Comparison of ENCODE assay signal across 16 cellular contexts in genomic region chr5:43315697-43316096, GRCh38. TPM values are rescaled to one million over a fixed set of nuclear protein-coding genes. Genes with fewer than 3 reads are reported as not detected.
DNase-seq lines count a peak whose midpoint lies in the region; ATAC-seq and TF ChIP-seq lines count a peak whose summit lies in the region.
"Had no signal": no experiment of that assay in that cellular context is flagged by ENCODE, and none has a peak within 500 bp of the region (broad histone marks: within the 10 kb centered on the region; RNA-seq: fewer than 3 reads in every experiment).

No MANE protein-coding gene starts in this region.

- H3K27ac ChIP-seq in OCI-LY7 (ENCODE audit: low read depth, low read length, poor library complexity, severe bottlenecking), result no peak overlapping the region
- H3K27ac ChIP-seq: ascending aorta, heart left ventricle had no signal

- H3K27ac Mint-ChIP-seq in activated CD8-positive, alpha-beta T cell treated with anti-CD3 and anti-CD28 coated beads for 36 hours, result peak overlapping the region; percentile 98
- no peak overlapping the region for H3K27ac Mint-ChIP-seq in activated CD8-positive, alpha-beta T cell treated with anti-CD3 and anti-CD28 coated beads, Interleukin-2, amount 10 ng/mL, durations not matched to agents 7 days and 5 days
- peak overlapping the region; percentile 97 for H3K27ac Mint-ChIP-seq in activated naive CD8-positive, alpha-beta T cell treated with anti-CD3 and anti-CD28 coated beads, Interleukin-2, amount 50 U/mL, for 24 hours

- intact Hi-C loops in activated CD8-positive, alpha-beta T cell treated with anti-CD3 and anti-CD28 coated beads for 36 hours (cut with micrococcal nuclease), result loop anchor here (10.0 kb wide), 2 partner anchors 169 to 191 kb away; partner anchors contain the start of genes TMEM267 and ZNF131
- intact Hi-C loops in OCI-LY7 (cut with micrococcal nuclease; ENCODE audit: unreplicated experiment), result no loop called here

- H3K9me3 Mint-ChIP-seq in activated CD8-positive, alpha-beta T cell treated with anti-CD3 and anti-CD28 coated beads for 36 hours, result peaks cover 6% of the 10 kb centered on the region
- no peaks in the 10 kb centered on the region for H3K9me3 Mint-ChIP-seq in activated CD8-positive, alpha-beta T cell treated with anti-CD3 and anti-CD28 coated beads, Interleukin-2, amount 10 ng/mL, durations not matched to agents 7 days and 5 days (ENCODE audit: insufficient read depth)
- peaks cover 10% of the 10 kb centered on the region for H3K9me3 Mint-ChIP-seq in activated naive CD8-positive, alpha-beta T cell treated with anti-CD3 and anti-CD28 coated beads, Interleukin-2, amount 50 U/mL, for 24 hours

- no peak overlapping the region for H3K4me3 ChIP-seq in OCI-LY7 (ENCODE audit: low read depth, low read length, poor library complexity, severe bottlenecking)
- H3K4me3 ChIP-seq: ascending aorta, heart left ventricle had no signal

- no peaks in the 10 kb centered on the region for H3K9me3 ChIP-seq in OCI-LY7 (ENCODE audit: low read length)
- H3K9me3 ChIP-seq: ascending aorta, heart left ventricle had no signal

- DNase-seq in activated CD8-positive, alpha-beta T cell treated with anti-CD3 and anti-CD28 coated beads for 36 hours, result peak; percentile 70
- DNase-seq in activated CD8-positive, alpha-beta T cell treated with anti-CD3 and anti-CD28 coated beads, Interleukin-2, amount 10 ng/mL, durations not matched to agents 7 days and 5 days, result no peak
- DNase-seq in OCI-LY7 (ENCODE audit: low spot score) (no peak), DMS153 treated with DMSO at 0.1 percent for 48 hours (lab: John Stamatoyannopoulos, UW; ENCODE audit: unreplicated experiment) (no peak), NCI-H1048 (lab: John Stamatoyannopoulos, UW) (no peak)
- no peak for DNase-seq in activated naive CD8-positive, alpha-beta T cell treated with anti-CD3 and anti-CD28 coated beads, Interleukin-2, amount 50 U/mL, for 24 hours
- DNase-seq in stimulated activated CD4-positive, alpha-beta T cell treated with anti-CD3 and anti-CD28 coated beads, Interleukin-4, amount 100 ng/mL, for 1 hour, result peak; percentile 20
- DNase-seq: heart left ventricle, Kasumi-1, kidney, NCI-H1417 treated with DMSO at 0.1 percent for 48 hours, NCI-H510A, right cardiac atrium had no signal

- peaks cover 14% of the 10 kb centered on the region for H3K36me3 ChIP-seq in OCI-LY7 (ENCODE audit: insufficient read depth, low read length)
- H3K36me3 ChIP-seq: ascending aorta, heart left ventricle had no signal

- peaks cover 17% of the 10 kb centered on the region; the same call in 1 of the 2 replicates for H4K20me1 ChIP-seq in OCI-LY7 (ENCODE audit: insufficient read depth, low read length)

- no peak overlapping the region for H3K4me2 ChIP-seq in OCI-LY7 (ENCODE audit: low read length)

- no peak for TF ChIP-seq CTCF in activated CD8-positive, alpha-beta T cell treated with anti-CD3 and anti-CD28 coated beads for 36 hours (IDR thresholded peaks at IDR 0.05)
- no peak for TF ChIP-seq CTCF in OCI-LY7 (conservative IDR thresholded peaks at IDR 0.05; ENCODE audit: low read length)

- no peaks in the 10 kb centered on the region for H3K27me3 Mint-ChIP-seq in activated CD8-positive, alpha-beta T cell treated with anti-CD3 and anti-CD28 coated beads for 36 hours
- no peaks in the 10 kb centered on the region for H3K27me3 Mint-ChIP-seq in activated CD8-positive, alpha-beta T cell treated with anti-CD3 and anti-CD28 coated beads, Interleukin-2, amount 10 ng/mL, durations not matched to agents 7 days and 5 days (ENCODE audit: low read depth)
- peaks cover 3% of the 10 kb centered on the region for H3K27me3 Mint-ChIP-seq in activated naive CD8-positive, alpha-beta T cell treated with anti-CD3 and anti-CD28 coated beads, Interleukin-2, amount 50 U/mL, for 24 hours

- peaks cover 42% of the 10 kb centered on the region for H3K4me1 Mint-ChIP-seq in activated CD8-positive, alpha-beta T cell treated with anti-CD3 and anti-CD28 coated beads for 36 hours (ENCODE audit: low read depth)
- H3K4me1 Mint-ChIP-seq in activated CD8-positive, alpha-beta T cell treated with anti-CD3 and anti-CD28 coated beads, Interleukin-2, amount 10 ng/mL, durations not matched to agents 7 days and 5 days (ENCODE audit: low read depth), result peaks cover 39% of the 10 kb centered on the region
- peaks cover 54% of the 10 kb centered on the region for H3K4me1 Mint-ChIP-seq in activated naive CD8-positive, alpha-beta T cell treated with anti-CD3 and anti-CD28 coated beads, Interleukin-2, amount 50 U/mL, for 24 hours

- H3K79me2 ChIP-seq in OCI-LY7 (ENCODE audit: insufficient read depth, low read depth, low read length), result peaks cover 25% of the 10 kb centered on the region

- no peaks in the 10 kb centered on the region for H3K9me2 ChIP-seq in OCI-LY7 (ENCODE audit: insufficient read depth, low read length)

- peaks cover 25% of the 10 kb centered on the region for H3K4me1 ChIP-seq in OCI-LY7 (ENCODE audit: insufficient read depth, low read length, poor library complexity, severe bottlenecking)

- no TSS peak for BruUV-seq in OCI-LY7 (replicated peaks; lab: Mats Ljungman, UMichigan)

- peak overlapping the region; percentile 2 for H3K4me3 Mint-ChIP-seq in activated CD8-positive, alpha-beta T cell treated with anti-CD3 and anti-CD28 coated beads for 36 hours
- no peak overlapping the region for H3K4me3 Mint-ChIP-seq in activated CD8-positive, alpha-beta T cell treated with anti-CD3 and anti-CD28 coated beads, Interleukin-2, amount 10 ng/mL, durations not matched to agents 7 days and 5 days
- peak overlapping the region; percentile 35 for H3K4me3 Mint-ChIP-seq in activated naive CD8-positive, alpha-beta T cell treated with anti-CD3 and anti-CD28 coated beads, Interleukin-2, amount 50 U/mL, for 24 hours

- H3K36me3 Mint-ChIP-seq in activated CD8-positive, alpha-beta T cell treated with anti-CD3 and anti-CD28 coated beads for 36 hours (ENCODE audit: low read depth), result peaks cover 30% of the 10 kb centered on the region
- peaks cover 10% of the 10 kb centered on the region for H3K36me3 Mint-ChIP-seq in activated CD8-positive, alpha-beta T cell treated with anti-CD3 and anti-CD28 coated beads, Interleukin-2, amount 10 ng/mL, durations not matched to agents 7 days and 5 days (ENCODE audit: low read depth)
- peaks cover 20% of the 10 kb centered on the region for H3K36me3 Mint-ChIP-seq in activated naive CD8-positive, alpha-beta T cell treated with anti-CD3 and anti-CD28 coated beads, Interleukin-2, amount 50 U/mL, for 24 hours (ENCODE audit: low read depth)

- peak overlapping the region; percentile 45; the same call in 1 of the 2 replicates for H2AFZ ChIP-seq in OCI-LY7 (ENCODE audit: low read length)

- POLR2A ChIA-PET in activated CD8-positive, alpha-beta T cell treated with anti-CD3 and anti-CD28 coated beads for 36 hours (lab: Charles Lee), result interaction anchor here (0.6 to 2.1 kb wide), 5 partner anchors 81 to 1272 kb away, joined by 3 to 6 read pairs (median 3); partner anchors contain the start of gene TMEM267
- POLR2A ChIA-PET in activated CD8-positive, alpha-beta T cell treated with anti-CD3 and anti-CD28 coated beads, Interleukin-2, amount 10 ng/mL, durations not matched to agents 7 days and 5 days (lab: Charles Lee), result interaction anchor here (0.7 to 1.0 kb wide), 2 partner anchors 78 to 248 kb away, joined by 3 read pairs; no protein-coding TSS in a partner anchor
- POLR2A ChIA-PET in OCI-LY7 (lab: Charles Lee), result interaction anchor here (1.0 to 1.4 kb wide), 2 partner anchors 160 to 196 kb away, joined by 4 to 5 read pairs; no protein-coding TSS in a partner anchor

- CTCF ChIA-PET in activated CD8-positive, alpha-beta T cell treated with anti-CD3 and anti-CD28 coated beads for 36 hours (lab: Charles Lee), result interaction anchor here (1.4 kb wide), 1 partner anchor 10 kb away, joined by 3 read pairs; no protein-coding TSS in a partner anchor
- CTCF ChIA-PET in activated CD8-positive, alpha-beta T cell treated with anti-CD3 and anti-CD28 coated beads, Interleukin-2, amount 10 ng/mL, durations not matched to agents 7 days and 5 days (lab: Charles Lee), result interaction anchor here (0.8 to 1.6 kb wide), 2 partner anchors 67 to 74 kb away, joined by 3 to 8 read pairs; no protein-coding TSS in a partner anchor
- CTCF ChIA-PET in OCI-LY7 (lab: Charles Lee; ENCODE audit: unreplicated experiment), result no interaction called here

- ATAC-seq in activated CD8-positive, alpha-beta T cell treated with anti-CD3 and anti-CD28 coated beads for 36 hours, result no peak
- no peak for ATAC-seq in activated CD8-positive, alpha-beta T cell treated with anti-CD3 and anti-CD28 coated beads, Interleukin-2, amount 10 ng/mL, durations not matched to agents 7 days and 5 days
- ATAC-seq in activated naive CD8-positive, alpha-beta T cell treated with anti-CD3 and anti-CD28 coated beads, Interleukin-2, amount 50 U/mL, for 24 hours, result no peak
- no peak for ATAC-seq in GM18870 (IDR thresholded peaks at IDR 0.05; ENCODE audit: unreplicated experiment)
- ATAC-seq: heart left ventricle, right cardiac atrium, SK-N-SH treated with all-trans-retinoic acid at 6 μM for 48 hours had no signal

RNA-seq across cellular contexts. Expression of gene HMGCS1, which starts 2.5 kb away (rescaled TPM):
- 10 to 100 TPM; 63.6 to 65.7 TPM for total RNA-seq in activated CD8-positive, alpha-beta T cell treated with anti-CD3 and anti-CD28 coated beads for 36 hours
- total RNA-seq in activated CD8-positive, alpha-beta T cell treated with anti-CD3 and anti-CD28 coated beads, Interleukin-2, amount 10 ng/mL, durations not matched to agents 7 days and 5 days, result 10 to 100 TPM; 82.4 to 90.6 TPM
- total RNA-seq in OCI-LY7 (2014; rRNA removed; shearing (Covaris generic)), result 59.5 and 66.9 TPM in 2 replicates
- total RNA-seq in OCI-LY7 (2022), result 202 and 236 TPM in 2 replicates

Comparison
In these comparisons a context has a peak if more than half of its experiments do, and no peak if none do; other contexts are left out.
1. DNase-seq: peak in activated CD8-positive, alpha-beta T cell treated with anti-CD3 and anti-CD28 coated beads for 36 hours (single experiment) and stimulated activated CD4-positive, alpha-beta T cell treated with anti-CD3 and anti-CD28 coated beads, Interleukin-4, amount 100 ng/mL, for 1 hour (single experiment); none in activated CD8-positive, alpha-beta T cell treated with anti-CD3 and anti-CD28 coated beads, Interleukin-2, amount 10 ng/mL, durations not matched to agents 7 days and 5 days (single experiment), OCI-LY7 (single experiment), activated naive CD8-positive, alpha-beta T cell treated with anti-CD3 and anti-CD28 coated beads, Interleukin-2, amount 50 U/mL, for 24 hours (single experiment), DMS153 treated with DMSO at 0.1 percent for 48 hours (single experiment) and NCI-H1048 (single experiment).